In genomic region chr20:3173582-3174441, GRCh38 we compare ENCODE assay signal across 8 cellular contexts. TPM values are rescaled to one million over a fixed set of nuclear protein-coding genes. Genes with fewer than 3 reads are reported as not detected.
A peak's percentile ranks its signal among the peaks of the same experiment; 100 is the strongest.
DNase-seq lines count a peak whose midpoint lies in the region; ATAC-seq and TF ChIP-seq lines count a peak whose summit lies in the region.

No MANE protein-coding gene starts in this region.

- ATAC-seq in HG02678 (IDR thresholded peaks at IDR 0.05; ENCODE audit: unreplicated experiment) (peak; percentile 90), aorta (ENCODE audit: low FRiP score) (peak; percentile 95)

- H3K9me3 ChIP-seq in hepatocyte (ENCODE audit: low read depth) (no peaks in the 10 kb centered on the region), aorta (ENCODE audit: control insufficient read depth, low read length) (no peaks in the 10 kb centered on the region)

- TF ChIP-seq CTCF in GM12864 (IDR thresholded peaks at IDR 0.05; ENCODE audit: low read depth, low read length, missing control alignments) (peak; percentile 31), astrocyte of the cerebellum (IDR thresholded peaks at IDR 0.05; ENCODE audit: low read depth, low read length, missing control alignments) (peak; percentile 24), hepatocyte (IDR thresholded peaks at IDR 0.05; ENCODE audit: poor library complexity) (peak; percentile 20)

- under 1% methylated on average over 53 of the region's 88 CpGs for WGBS in hepatocyte (ENCODE audit: low lambda C conversion rate, missing lambda C conversion rate)
- WGBS in aorta, 2 donors: 1% methylated on average over 70 to 88 of the region's 88 CpGs

- in situ Hi-C loops in astrocyte of the cerebellum (cut with HindIII; ENCODE audit: low sequenced_read_pairs): no loop called here

- H3K27me3 ChIP-seq in hepatocyte: no peaks in the 10 kb centered on the region
- no peaks in the 10 kb centered on the region for H3K27me3 ChIP-seq in aorta (ENCODE audit: control insufficient read depth in 1 of 2, insufficient read depth in 2 of 2, low read length in 1 of 2)

- H3K4me1 ChIP-seq in hepatocyte (ENCODE audit: insufficient read depth) (peaks cover 16% of the 10 kb centered on the region), aorta (ENCODE audit: control insufficient read depth in 1 of 2, insufficient read depth in 2 of 2, low read length in 2 of 2) (no peaks in the 10 kb centered on the region)

- intact Hi-C loops in aorta (cut with DNase I): no loop called here

- peaks cover 44% of the 10 kb centered on the region for H3K79me2 ChIP-seq in hepatocyte

- peak overlapping the region; percentile 93 for H2AFZ ChIP-seq in hepatocyte

- H3K4me3 ChIP-seq in GM12864 (ENCODE audit: low read depth, low read length) (peak overlapping the region; percentile 79), astrocyte of the cerebellum (ENCODE audit: low read depth, low read length) (peak overlapping the region; percentile 90), hepatocyte (peak overlapping the region; percentile 94), aorta (ENCODE audit: low read length in 2 of 2) (peak overlapping the region; percentile 88 to 91)

- H3K36me3 ChIP-seq in hepatocyte (replicated peaks; ENCODE audit: insufficient read depth, low read depth) (no peaks in the 10 kb centered on the region), aorta (ENCODE audit: control insufficient read depth in 1 of 2, insufficient read depth in 2 of 2, low read length in 1 of 2) (no peaks in the 10 kb centered on the region)

- H4K20me1 ChIP-seq in hepatocyte (ENCODE audit: insufficient read depth, poor library complexity, severe bottlenecking): no peaks in the 10 kb centered on the region

- H3K4me2 ChIP-seq in hepatocyte: peak overlapping the region; percentile 94

- DNase-seq in GM12864 (ENCODE audit: low read depth): peak; percentile 13
- DNase-seq in NCI-H146 (lab: John Stamatoyannopoulos, UW): peak; percentile 90
- peak; percentile 88 for DNase-seq in T-helper 9 cell
- peak; percentile 29 for DNase-seq in astrocyte of the cerebellum (ENCODE audit: low read depth)
- peak; percentile 97 for DNase-seq in hepatocyte (ENCODE audit: low spot score)
- peak; percentile 95 for DNase-seq in retina
- DNase-seq in aorta: peak; percentile 93 to 97

- H3K9me2 ChIP-seq in hepatocyte (replicated peaks; ENCODE audit: insufficient read depth): no peaks in the 10 kb centered on the region

- peak overlapping the region; percentile 97 for H3K27ac ChIP-seq in hepatocyte
- H3K27ac ChIP-seq in aorta (ENCODE audit: low read depth in 1 of 2, low read length in 2 of 2): peak overlapping the region in 1 of 2 donors; percentile 70

RNA-seq across cellular contexts. Expression of gene LZTS3, which starts 0.5 kb away (rescaled TPM):
- total RNA-seq in hepatocyte: 36.4 and 38.1 TPM in 2 replicates
- 32.7 and 35.3 TPM in 2 replicates for polyA plus RNA-seq in hepatocyte
- 1 to 10 TPM; 9.5 to 9.9 TPM for total RNA-seq in aorta
- polyA plus RNA-seq in aorta: 1 to 10 TPM; 3.3 to 6.5 TPM

RNA-seq across cellular contexts. Expression of gene FASTKD5, which starts 14.1 kb away (rescaled TPM):
- total RNA-seq in hepatocyte: 25.2 and 27.8 TPM in 2 replicates
- polyA plus RNA-seq in hepatocyte: 16.0 and 21.8 TPM in 2 replicates
- 10 to 100 TPM; 10.3 to 10.9 TPM for total RNA-seq in aorta
- polyA plus RNA-seq in aorta: 1 to 10 TPM; 4.4 to 9.8 TPM

RNA-seq across cellular contexts. Expression of gene UBOX5, which starts 14.1 kb away (rescaled TPM):
- 4.0 and 4.8 TPM in 2 replicates for total RNA-seq in hepatocyte
- 5.8 and 6.1 TPM in 2 replicates for polyA plus RNA-seq in hepatocyte
- 1 to 10 TPM; 5.4 to 8.5 TPM for total RNA-seq in aorta
- polyA plus RNA-seq in aorta: 1 to 10 TPM; 1.6 to 4.2 TPM

RNA-seq across cellular contexts. Expression of gene DDRGK1, which starts 30.7 kb away (rescaled TPM):
- total RNA-seq in hepatocyte (92.9 and 95.2 TPM in 2 replicates), aorta (10 to 100 TPM; 40.5 to 49.5 TPM)
- polyA plus RNA-seq in hepatocyte (154 and 159 TPM in 2 replicates), aorta (10 to 100 TPM; 42.8 to 81.0 TPM)

RNA-seq across cellular contexts. Expression of gene ITPA, which starts 35.5 kb away (rescaled TPM):
- 27.8 and 33.5 TPM in 2 replicates for total RNA-seq in hepatocyte
- polyA plus RNA-seq in hepatocyte: 48.2 and 73.9 TPM in 2 replicates
- 10 to 100 TPM; 25.9 to 31.1 TPM for total RNA-seq in aorta
- 10 to 100 TPM; 26.7 to 72.4 TPM for polyA plus RNA-seq in aorta

Comparison
In these comparisons a context has a peak if more than half of its experiments do, and no peak if none do; other contexts are left out.
1. DNase-seq: peak in every context shown above with its lines; median percentile 97 in hepatocyte; 95 in retina; 95 in aorta; 90 in NCI-H146; 88 in T-helper 9 cell; 29 in astrocyte of the cerebellum; 13 in GM12864.